ENCODE assay signal across 8 cellular contexts in genomic region chr2:213149332-213149875, GRCh38. TPM values are rescaled to one million over a fixed set of nuclear protein-coding genes. Genes with fewer than 3 reads are reported as not detected.
DNase-seq lines count a peak whose midpoint lies in the region; TF ChIP-seq lines count a peak whose summit lies in the region.

No MANE protein-coding gene starts in this region.

- H3K36me3 ChIP-seq in Peyer's patch (no peaks in the 10 kb centered on the region), esophagus muscularis mucosa (no peaks in the 10 kb centered on the region)

- H3K27ac ChIP-seq in Peyer's patch, result peak overlapping the region in 1 of 4 donors; percentile 33
- H3K27ac ChIP-seq in esophagus muscularis mucosa (replicated peaks in 1 of 4), result peak overlapping the region; percentile 81 to 99 (median 96)

- DNase-seq in GF-D8 (lab: John Stamatoyannopoulos, UW) (peak; percentile 53), Peyer's patch (no peak), esophagus muscularis mucosa (ENCODE audit: extremely low spot score) (no peak), progenitor cell of endocrine pancreas (ENCODE audit: low spot score, unreplicated experiment) (no peak), DMS79 (lab: John Stamatoyannopoulos, UW) (no peak), head of caudate nucleus (no peak), GOT3 (lab: John Stamatoyannopoulos, UW) (no peak), SKM-1 (lab: John Stamatoyannopoulos, UW; ENCODE audit: unreplicated experiment) (no peak)

- TF ChIP-seq CTCF in Peyer's patch (IDR thresholded peaks at IDR 0.05) (peak in 1 of 6 experiments; percentile 2), esophagus muscularis mucosa (IDR thresholded peaks at IDR 0.05) (peak in 1 of 3 experiments; percentile 9), progenitor cell of endocrine pancreas (IDR thresholded peaks at IDR 0.05; ENCODE audit: unreplicated experiment) (no peak)

- intact Hi-C loops in esophagus muscularis mucosa (cut with DNase I) (no loop called here), head of caudate nucleus (cut with DNase I) (no loop called here)

- no peaks in the 10 kb centered on the region for H3K9me3 ChIP-seq in Peyer's patch
- no peaks in the 10 kb centered on the region for H3K9me3 ChIP-seq in esophagus muscularis mucosa

- no peaks in the 10 kb centered on the region for H3K9me3 Mint-ChIP-seq in progenitor cell of endocrine pancreas (ENCODE audit: low read depth)

- no peak for TF ChIP-seq EP300 in esophagus muscularis mucosa (IDR thresholded peaks at IDR 0.05)

- H3K4me3 Mint-ChIP-seq in progenitor cell of endocrine pancreas (ENCODE audit: low read depth), result peak overlapping the region; percentile 95

- H3K27ac Mint-ChIP-seq in progenitor cell of endocrine pancreas, result peak overlapping the region; percentile 97

- H3K27me3 ChIP-seq in Peyer's patch (no peaks in the 10 kb centered on the region), esophagus muscularis mucosa (no peaks in the 10 kb centered on the region)

- no peak for TF ChIP-seq POLR2A in Peyer's patch (IDR thresholded peaks at IDR 0.05)
- no peak for TF ChIP-seq POLR2A in esophagus muscularis mucosa (IDR thresholded peaks at IDR 0.05; ENCODE audit: low read depth)

- no peaks in the 10 kb centered on the region for H3K36me3 Mint-ChIP-seq in progenitor cell of endocrine pancreas (ENCODE audit: insufficient read depth)

- no peaks in the 10 kb centered on the region for H3K27me3 Mint-ChIP-seq in progenitor cell of endocrine pancreas

- H3K4me1 ChIP-seq in Peyer's patch (no peaks in the 10 kb centered on the region), esophagus muscularis mucosa (peaks cover 6 to 45% (median 38%) of the 10 kb centered on the region in 4 donors)

- peaks cover 44% of the 10 kb centered on the region for H3K4me1 Mint-ChIP-seq in progenitor cell of endocrine pancreas (ENCODE audit: low read depth)

- H3K4me3 ChIP-seq in Peyer's patch (peak overlapping the region in 3 of 4 donors; percentile 74 to 91 (median 83)), esophagus muscularis mucosa (peak overlapping the region; percentile 78 to 94 (median 88))

- WGBS in esophagus muscularis mucosa, result 39% methylated on average over 3 of the region's 3 CpGs

RNA-seq across cellular contexts. Expression of gene IKZF2, which starts 2.0 kb away (rescaled TPM):
- total RNA-seq in Peyer's patch (1 to 10 TPM; 4.2 to 8.3 (median 6.1) TPM), esophagus muscularis mucosa (10 to 100 TPM in 1 of 4 donors, 1 to 10 TPM in 3; 6.5 to 11.2 (median 8.8) TPM), progenitor cell of endocrine pancreas (21.3 and 21.9 TPM in 2 replicates)
